ENCODE assay signal across 1 cellular context in the genomic region with DNA sequence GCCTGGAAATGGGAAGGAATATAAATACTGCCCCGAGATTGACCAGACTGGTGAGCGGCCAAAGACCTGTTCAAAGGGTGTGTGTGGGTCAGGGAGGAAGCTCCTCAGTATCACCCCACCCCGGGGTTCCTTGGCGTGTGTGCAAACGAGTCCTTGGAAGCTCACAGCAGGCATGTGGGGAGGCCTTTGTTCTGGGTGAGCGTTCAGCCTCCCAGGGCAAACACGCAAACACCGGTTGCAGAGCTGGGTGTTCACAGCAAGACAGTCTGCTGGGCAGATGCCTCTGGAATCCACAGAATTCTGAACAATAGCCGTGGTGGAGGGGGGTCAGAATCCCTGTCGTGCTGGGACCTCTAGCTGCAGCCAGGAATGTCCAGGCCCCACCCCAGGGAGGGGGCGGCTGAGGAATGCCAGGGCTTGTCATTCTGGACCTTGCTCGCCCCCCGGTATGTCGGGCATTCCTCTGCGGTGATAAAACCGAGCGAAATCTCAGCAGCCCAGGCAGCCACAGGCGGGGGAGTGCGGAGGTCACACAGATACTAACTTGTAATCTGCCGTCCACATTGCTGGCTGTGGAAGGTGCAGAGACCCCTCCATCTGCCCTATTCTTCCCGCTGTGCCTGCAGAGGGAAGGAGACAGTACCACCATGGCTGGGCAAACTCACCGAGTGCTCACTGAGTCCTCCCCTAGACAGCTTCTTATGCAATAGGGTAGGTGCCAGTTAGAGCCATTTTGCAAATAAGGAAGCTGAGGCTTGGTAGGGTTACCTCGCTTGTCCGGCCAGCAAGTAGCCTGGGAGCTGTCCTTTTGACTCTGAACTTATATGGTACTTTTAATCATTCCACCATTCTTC.
TF ChIP-seq lines count a peak whose summit lies in the region.
"Not testable (repeated sequence)": the region's sequence is repeated elsewhere in the genome, so short reads cannot be mapped to it uniquely, and the experiment has no call there.

No MANE protein-coding gene starts in this region.

TF ChIP-seq in HepG2, 621 proteins besides CTCF, POLR2A, EP300 and RAD21 (continued from another document and continues in another):
- TF ChIP-seq, protein P1, sequence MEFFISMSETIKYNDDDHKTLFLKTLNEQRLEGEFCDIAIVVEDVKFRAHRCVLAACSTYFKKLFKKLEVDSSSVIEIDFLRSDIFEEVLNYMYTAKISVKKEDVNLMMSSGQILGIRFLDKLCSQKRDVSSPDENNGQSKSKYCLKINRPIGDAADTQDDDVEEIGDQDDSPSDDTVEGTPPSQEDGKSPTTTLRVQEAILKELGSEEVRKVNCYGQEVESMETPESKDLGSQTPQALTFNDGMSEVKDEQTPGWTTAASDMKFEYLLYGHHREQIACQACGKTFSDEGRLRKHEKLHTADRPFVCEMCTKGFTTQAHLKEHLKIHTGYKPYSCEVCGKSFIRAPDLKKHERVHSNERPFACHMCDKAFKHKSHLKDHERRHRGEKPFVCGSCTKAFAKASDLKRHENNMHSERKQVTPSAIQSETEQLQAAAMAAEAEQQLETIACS (CRISPR knock-in tag; IDR thresholded peaks at IDR 0.05), result 0 out of 2 replicates have a peak, but pooled peaks have one; percentile 40
- TF ChIP-seq, protein P2, sequence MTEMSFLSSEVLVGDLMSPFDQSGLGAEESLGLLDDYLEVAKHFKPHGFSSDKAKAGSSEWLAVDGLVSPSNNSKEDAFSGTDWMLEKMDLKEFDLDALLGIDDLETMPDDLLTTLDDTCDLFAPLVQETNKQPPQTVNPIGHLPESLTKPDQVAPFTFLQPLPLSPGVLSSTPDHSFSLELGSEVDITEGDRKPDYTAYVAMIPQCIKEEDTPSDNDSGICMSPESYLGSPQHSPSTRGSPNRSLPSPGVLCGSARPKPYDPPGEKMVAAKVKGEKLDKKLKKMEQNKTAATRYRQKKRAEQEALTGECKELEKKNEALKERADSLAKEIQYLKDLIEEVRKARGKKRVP (CRISPR knock-in tag; IDR thresholded peaks at IDR 0.05), result peak in 1 of 2 experiments; percentile 95; a peak in 2 of 4 replicates
- TF ChIP-seq, protein P3, sequence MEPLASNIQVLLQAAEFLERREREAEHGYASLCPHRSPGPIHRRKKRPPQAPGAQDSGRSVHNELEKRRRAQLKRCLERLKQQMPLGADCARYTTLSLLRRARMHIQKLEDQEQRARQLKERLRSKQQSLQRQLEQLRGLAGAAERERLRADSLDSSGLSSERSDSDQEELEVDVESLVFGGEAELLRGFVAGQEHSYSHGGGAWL (CRISPR knock-in tag; IDR thresholded peaks at IDR 0.05), result peak; percentile 23; the same call in 1 of the 2 replicates
- TF ChIP-seq, protein P4, sequence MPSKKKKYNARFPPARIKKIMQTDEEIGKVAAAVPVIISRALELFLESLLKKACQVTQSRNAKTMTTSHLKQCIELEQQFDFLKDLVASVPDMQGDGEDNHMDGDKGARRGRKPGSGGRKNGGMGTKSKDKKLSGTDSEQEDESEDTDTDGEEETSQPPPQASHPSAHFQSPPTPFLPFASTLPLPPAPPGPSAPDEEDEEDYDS (CRISPR knock-in tag; IDR thresholded peaks at IDR 0.05), result peak; percentile 92
- TF ChIP-seq KDM1A (CRISPR knock-in tag; IDR thresholded peaks at IDR 0.05) (peak; percentile 92; the same call in 1 of the 2 replicates), ZSCAN25 (CRISPR knock-in tag; IDR thresholded peaks at IDR 0.05) (peak; percentile 76; the same call in 1 of the 2 replicates), FOXK1 (CRISPR knock-in tag; IDR thresholded peaks at IDR 0.05; ENCODE audit: borderline replicate concordance, low read depth) (peak; percentile 43; the same call in 1 of the 2 replicates), PITX1 (CRISPR knock-in tag; IDR thresholded peaks at IDR 0.05) (peak; percentile 94), ELF1 (CRISPR knock-in tag; IDR thresholded peaks at IDR 0.05) (peak; percentile 64), ZNF598 (CRISPR knock-in tag; IDR thresholded peaks at IDR 0.05; ENCODE audit: borderline replicate concordance) (peak; percentile 42; the same call in 1 of the 2 replicates), TMF1 (CRISPR knock-in tag; IDR thresholded peaks at IDR 0.05; ENCODE audit: low read depth) (peak; percentile 52; the same call in 1 of the 2 replicates), SP5 (CRISPR knock-in tag; IDR thresholded peaks at IDR 0.05; ENCODE audit: borderline replicate concordance, low read depth) (peak; percentile 85), ZNF256 (CRISPR knock-in tag; conservative IDR thresholded peaks at IDR 0.05) (0 out of 2 replicates have a peak, but pooled peaks have one; percentile 31), ZNF607 (CRISPR knock-in tag; IDR thresholded peaks at IDR 0.05; ENCODE audit: borderline replicate concordance) (peak; percentile 80; the same call in 1 of the 2 replicates), FOXA3 (CRISPR knock-in tag; IDR thresholded peaks at IDR 0.05) (peak; percentile 85), FOXC1 (CRISPR knock-in tag; IDR thresholded peaks at IDR 0.05; ENCODE audit: borderline replicate concordance) (peak; percentile 94), MEF2D (CRISPR knock-in tag; IDR thresholded peaks at IDR 0.05) (peak; percentile 90), ZNF431 (CRISPR knock-in tag; IDR thresholded peaks at IDR 0.05; ENCODE audit: borderline replicate concordance, low read depth) (peak; percentile 56; the same call in 1 of the 2 replicates), NR1H2 (CRISPR knock-in tag; IDR thresholded peaks at IDR 0.05; ENCODE audit: borderline replicate concordance, low read depth) (peak; percentile 29; the same call in 1 of the 2 replicates), NCOR1 (IDR thresholded peaks at IDR 0.05; ENCODE audit: borderline replicate concordance, low read length) (peak; percentile 82; the same call in 1 of the 2 replicates), ETV5 (CRISPR knock-in tag; IDR thresholded peaks at IDR 0.05; ENCODE audit: borderline replicate concordance) (peak; percentile 76), ZNF552 (CRISPR knock-in tag; IDR thresholded peaks at IDR 0.05; ENCODE audit: borderline replicate concordance) (peak; percentile 70; the same call in 1 of the 2 replicates), WIZ (CRISPR knock-in tag; IDR thresholded peaks at IDR 0.05) (0 out of 2 replicates have a peak, but pooled peaks have one; percentile 6), HDAC2 (CRISPR knock-in tag; IDR thresholded peaks at IDR 0.05) (peak; percentile 98), RARA (CRISPR knock-in tag; IDR thresholded peaks at IDR 0.05) (peak; percentile 90), CBX5 (CRISPR knock-in tag; IDR thresholded peaks at IDR 0.05; ENCODE audit: borderline replicate concordance) (peak; percentile 89; the same call in 1 of the 2 replicates), ZNF746 (CRISPR knock-in tag; IDR thresholded peaks at IDR 0.05) (peak; percentile 98), ZBTB21 (CRISPR knock-in tag; IDR thresholded peaks at IDR 0.05) (peak; percentile 63; the same call in 1 of the 2 replicates), KDM4B (CRISPR knock-in tag; IDR thresholded peaks at IDR 0.05) (peak; percentile 68; the same call in 1 of the 2 replicates), ZBTB7B (CRISPR knock-in tag; IDR thresholded peaks at IDR 0.05) (peak; percentile 99), KLF9 (CRISPR knock-in tag; IDR thresholded peaks at IDR 0.05; ENCODE audit: low read depth) (0 out of 2 replicates have a peak, but pooled peaks have one; percentile 64), NFYB (CRISPR knock-in tag; IDR thresholded peaks at IDR 0.05) (0 out of 2 replicates have a peak, but pooled peaks have one; percentile 20), FOXO1 (CRISPR knock-in tag; IDR thresholded peaks at IDR 0.05) (peak; percentile 83), NFATC3 (CRISPR knock-in tag; IDR thresholded peaks at IDR 0.05) (0 out of 2 replicates have a peak, but pooled peaks have one; percentile 56), MAZ (IDR thresholded peaks at IDR 0.05; ENCODE audit: borderline replicate concordance, low read depth, low read length) (peak; percentile 96), MAZ (CRISPR knock-in tag; IDR thresholded peaks at IDR 0.05; ENCODE audit: low read depth) (peak; percentile 97), FOXA1 (CRISPR knock-in tag; IDR thresholded peaks at IDR 0.05) (peak; percentile 60)
- TF ChIP-seq, protein P5, sequence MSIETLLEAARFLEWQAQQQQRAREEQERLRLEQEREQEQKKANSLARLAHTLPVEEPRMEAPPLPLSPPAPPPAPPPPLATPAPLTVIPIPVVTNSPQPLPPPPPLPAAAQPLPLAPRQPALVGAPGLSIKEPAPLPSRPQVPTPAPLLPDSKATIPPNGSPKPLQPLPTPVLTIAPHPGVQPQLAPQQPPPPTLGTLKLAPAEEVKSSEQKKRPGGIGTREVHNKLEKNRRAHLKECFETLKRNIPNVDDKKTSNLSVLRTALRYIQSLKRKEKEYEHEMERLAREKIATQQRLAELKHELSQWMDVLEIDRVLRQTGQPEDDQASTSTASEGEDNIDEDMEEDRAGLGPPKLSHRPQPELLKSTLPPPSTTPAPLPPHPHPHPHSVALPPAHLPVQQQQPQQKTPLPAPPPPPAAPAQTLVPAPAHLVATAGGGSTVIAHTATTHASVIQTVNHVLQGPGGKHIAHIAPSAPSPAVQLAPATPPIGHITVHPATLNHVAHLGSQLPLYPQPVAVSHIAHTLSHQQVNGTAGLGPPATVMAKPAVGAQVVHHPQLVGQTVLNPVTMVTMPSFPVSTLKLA (IDR thresholded peaks at IDR 0.05), result peak; percentile 53
- TF ChIP-seq, protein P6, sequence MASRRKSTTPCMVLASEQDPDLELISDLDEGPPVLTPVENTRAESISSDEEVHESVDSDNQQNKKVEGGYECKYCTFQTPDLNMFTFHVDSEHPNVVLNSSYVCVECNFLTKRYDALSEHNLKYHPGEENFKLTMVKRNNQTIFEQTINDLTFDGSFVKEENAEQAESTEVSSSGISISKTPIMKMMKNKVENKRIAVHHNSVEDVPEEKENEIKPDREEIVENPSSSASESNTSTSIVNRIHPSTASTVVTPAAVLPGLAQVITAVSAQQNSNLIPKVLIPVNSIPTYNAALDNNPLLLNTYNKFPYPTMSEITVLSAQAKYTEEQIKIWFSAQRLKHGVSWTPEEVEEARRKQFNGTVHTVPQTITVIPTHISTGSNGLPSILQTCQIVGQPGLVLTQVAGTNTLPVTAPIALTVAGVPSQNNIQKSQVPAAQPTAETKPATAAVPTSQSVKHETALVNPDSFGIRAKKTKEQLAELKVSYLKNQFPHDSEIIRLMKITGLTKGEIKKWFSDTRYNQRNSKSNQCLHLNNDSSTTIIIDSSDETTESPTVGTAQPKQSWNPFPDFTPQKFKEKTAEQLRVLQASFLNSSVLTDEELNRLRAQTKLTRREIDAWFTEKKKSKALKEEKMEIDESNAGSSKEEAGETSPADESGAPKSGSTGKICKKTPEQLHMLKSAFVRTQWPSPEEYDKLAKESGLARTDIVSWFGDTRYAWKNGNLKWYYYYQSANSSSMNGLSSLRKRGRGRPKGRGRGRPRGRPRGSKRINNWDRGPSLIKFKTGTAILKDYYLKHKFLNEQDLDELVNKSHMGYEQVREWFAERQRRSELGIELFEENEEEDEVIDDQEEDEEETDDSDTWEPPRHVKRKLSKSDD (CRISPR knock-in tag; IDR thresholded peaks at IDR 0.05; ENCODE audit: low read depth), result peak; percentile 79; the same call in 1 of the 2 replicates
- TF ChIP-seq, protein P7, sequence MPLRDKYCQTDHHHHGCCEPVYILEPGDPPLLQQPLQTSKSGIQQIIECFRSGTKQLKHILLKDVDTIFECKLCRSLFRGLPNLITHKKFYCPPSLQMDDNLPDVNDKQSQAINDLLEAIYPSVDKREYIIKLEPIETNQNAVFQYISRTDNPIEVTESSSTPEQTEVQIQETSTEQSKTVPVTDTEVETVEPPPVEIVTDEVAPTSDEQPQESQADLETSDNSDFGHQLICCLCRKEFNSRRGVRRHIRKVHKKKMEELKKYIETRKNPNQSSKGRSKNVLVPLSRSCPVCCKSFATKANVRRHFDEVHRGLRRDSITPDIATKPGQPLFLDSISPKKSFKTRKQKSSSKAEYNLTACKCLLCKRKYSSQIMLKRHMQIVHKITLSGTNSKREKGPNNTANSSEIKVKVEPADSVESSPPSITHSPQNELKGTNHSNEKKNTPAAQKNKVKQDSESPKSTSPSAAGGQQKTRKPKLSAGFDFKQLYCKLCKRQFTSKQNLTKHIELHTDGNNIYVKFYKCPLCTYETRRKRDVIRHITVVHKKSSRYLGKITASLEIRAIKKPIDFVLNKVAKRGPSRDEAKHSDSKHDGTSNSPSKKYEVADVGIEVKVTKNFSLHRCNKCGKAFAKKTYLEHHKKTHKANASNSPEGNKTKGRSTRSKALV (CRISPR knock-in tag; IDR thresholded peaks at IDR 0.05), result 0 out of 2 replicates have a peak, but pooled peaks have one; percentile 13
- TF ChIP-seq, protein P8, sequence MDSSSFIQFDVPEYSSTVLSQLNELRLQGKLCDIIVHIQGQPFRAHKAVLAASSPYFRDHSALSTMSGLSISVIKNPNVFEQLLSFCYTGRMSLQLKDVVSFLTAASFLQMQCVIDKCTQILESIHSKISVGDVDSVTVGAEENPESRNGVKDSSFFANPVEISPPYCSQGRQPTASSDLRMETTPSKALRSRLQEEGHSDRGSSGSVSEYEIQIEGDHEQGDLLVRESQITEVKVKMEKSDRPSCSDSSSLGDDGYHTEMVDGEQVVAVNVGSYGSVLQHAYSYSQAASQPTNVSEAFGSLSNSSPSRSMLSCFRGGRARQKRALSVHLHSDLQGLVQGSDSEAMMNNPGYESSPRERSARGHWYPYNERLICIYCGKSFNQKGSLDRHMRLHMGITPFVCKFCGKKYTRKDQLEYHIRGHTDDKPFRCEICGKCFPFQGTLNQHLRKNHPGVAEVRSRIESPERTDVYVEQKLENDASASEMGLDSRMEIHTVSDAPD (CRISPR knock-in tag; IDR thresholded peaks at IDR 0.05), result peak; percentile 93
- TF ChIP-seq, protein P9, sequence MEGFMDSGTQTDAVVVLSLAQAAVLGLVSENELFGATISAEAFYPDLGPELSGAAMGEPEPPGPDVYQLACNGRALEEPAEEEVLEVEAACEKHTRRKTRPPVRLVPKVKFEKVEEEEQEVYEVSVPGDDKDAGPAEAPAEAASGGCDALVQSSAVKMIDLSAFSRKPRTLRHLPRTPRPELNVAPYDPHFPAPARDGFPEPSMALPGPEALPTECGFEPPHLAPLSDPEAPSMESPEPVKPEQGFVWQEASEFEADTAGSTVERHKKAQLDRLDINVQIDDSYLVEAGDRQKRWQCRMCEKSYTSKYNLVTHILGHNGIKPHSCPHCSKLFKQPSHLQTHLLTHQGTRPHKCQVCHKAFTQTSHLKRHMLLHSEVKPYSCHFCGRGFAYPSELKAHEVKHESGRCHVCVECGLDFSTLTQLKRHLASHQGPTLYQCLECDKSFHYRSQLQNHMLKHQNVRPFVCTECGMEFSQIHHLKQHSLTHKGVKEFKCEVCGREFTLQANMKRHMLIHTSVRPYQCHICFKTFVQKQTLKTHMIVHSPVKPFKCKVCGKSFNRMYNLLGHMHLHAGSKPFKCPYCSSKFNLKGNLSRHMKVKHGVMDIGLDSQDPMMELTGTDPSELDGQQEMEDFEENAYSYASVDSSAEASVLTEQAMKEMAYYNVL (CRISPR knock-in tag; IDR thresholded peaks at IDR 0.05; ENCODE audit: borderline replicate concordance), result peak; percentile 67; the same call in 1 of the 2 replicates
- TF ChIP-seq, protein P10, sequence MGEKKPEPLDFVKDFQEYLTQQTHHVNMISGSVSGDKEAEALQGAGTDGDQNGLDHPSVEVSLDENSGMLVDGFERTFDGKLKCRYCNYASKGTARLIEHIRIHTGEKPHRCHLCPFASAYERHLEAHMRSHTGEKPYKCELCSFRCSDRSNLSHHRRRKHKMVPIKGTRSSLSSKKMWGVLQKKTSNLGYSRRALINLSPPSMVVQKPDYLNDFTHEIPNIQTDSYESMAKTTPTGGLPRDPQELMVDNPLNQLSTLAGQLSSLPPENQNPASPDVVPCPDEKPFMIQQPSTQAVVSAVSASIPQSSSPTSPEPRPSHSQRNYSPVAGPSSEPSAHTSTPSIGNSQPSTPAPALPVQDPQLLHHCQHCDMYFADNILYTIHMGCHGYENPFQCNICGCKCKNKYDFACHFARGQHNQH (CRISPR knock-in tag; IDR thresholded peaks at IDR 0.05), result peak; percentile 99
- TF ChIP-seq, protein P11, sequence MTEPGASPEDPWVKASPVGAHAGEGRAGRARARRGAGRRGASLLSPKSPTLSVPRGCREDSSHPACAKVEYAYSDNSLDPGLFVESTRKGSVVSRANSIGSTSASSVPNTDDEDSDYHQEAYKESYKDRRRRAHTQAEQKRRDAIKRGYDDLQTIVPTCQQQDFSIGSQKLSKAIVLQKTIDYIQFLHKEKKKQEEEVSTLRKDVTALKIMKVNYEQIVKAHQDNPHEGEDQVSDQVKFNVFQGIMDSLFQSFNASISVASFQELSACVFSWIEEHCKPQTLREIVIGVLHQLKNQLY (CRISPR knock-in tag; IDR thresholded peaks at IDR 0.05), result peak; percentile 75
- TF ChIP-seq FOXA1 (IDR thresholded peaks at IDR 0.05), result not testable (repeated sequence)
